1 cellular context compared by ENCODE assay signal in genomic region chr1:236007781-236008180, GRCh38.
TF ChIP-seq lines count a peak whose summit lies in the region.

No MANE protein-coding gene starts in this region.

TF ChIP-seq in GM12878, 131 proteins besides CTCF, POLR2A, EP300 and RAD21 (continued from another document):
- TF ChIP-seq USF2 (IDR thresholded peaks at IDR 0.05; ENCODE audit: borderline replicate concordance, low read depth, low read length) (no peak), E4F1 (IDR thresholded peaks at IDR 0.05; ENCODE audit: borderline replicate concordance, partially characterized antibody) (no peak), RAD51 (IDR thresholded peaks at IDR 0.05) (no peak), CHD2 (IDR thresholded peaks at IDR 0.05; ENCODE audit: borderline replicate concordance, low read depth, low read length) (no peak), MTA2 (IDR thresholded peaks at IDR 0.05; ENCODE audit: low read depth) (peak; percentile 35; the same call in 1 of the 2 replicates), GATAD2B (conservative IDR thresholded peaks at IDR 0.05; ENCODE audit: low read depth) (no peak), IKZF2 (IDR thresholded peaks at IDR 0.05) (peak; percentile 17 to 25; a peak in 1 of 4 replicates), BMI1 (IDR thresholded peaks at IDR 0.05; ENCODE audit: borderline replicate concordance) (no peak), JUNB (IDR thresholded peaks at IDR 0.05) (peak; percentile 53; the same call in 1 of the 2 replicates), TARDBP (IDR thresholded peaks at IDR 0.05; ENCODE audit: borderline replicate concordance) (no peak), KDM1A (IDR thresholded peaks at IDR 0.05; ENCODE audit: borderline replicate concordance) (no peak), BHLHE40 (IDR thresholded peaks at IDR 0.05; ENCODE audit: borderline replicate concordance in 1 of 2, low read depth in 2 of 2, low read length in 1 of 2) (peak in 1 of 2 experiments; percentile 54; a peak in 1 of 4 replicates), HDAC6 (IDR thresholded peaks at IDR 0.05; ENCODE audit: unreplicated experiment) (no peak), CREB1 (IDR thresholded peaks at IDR 0.05; ENCODE audit: low read depth) (0 out of 2 replicates have a peak, but pooled peaks have one; percentile 12), CHD1 (IDR thresholded peaks at IDR 0.05; ENCODE audit: low read depth, low read length) (no peak)
- TF ChIP-seq, protein P1, sequence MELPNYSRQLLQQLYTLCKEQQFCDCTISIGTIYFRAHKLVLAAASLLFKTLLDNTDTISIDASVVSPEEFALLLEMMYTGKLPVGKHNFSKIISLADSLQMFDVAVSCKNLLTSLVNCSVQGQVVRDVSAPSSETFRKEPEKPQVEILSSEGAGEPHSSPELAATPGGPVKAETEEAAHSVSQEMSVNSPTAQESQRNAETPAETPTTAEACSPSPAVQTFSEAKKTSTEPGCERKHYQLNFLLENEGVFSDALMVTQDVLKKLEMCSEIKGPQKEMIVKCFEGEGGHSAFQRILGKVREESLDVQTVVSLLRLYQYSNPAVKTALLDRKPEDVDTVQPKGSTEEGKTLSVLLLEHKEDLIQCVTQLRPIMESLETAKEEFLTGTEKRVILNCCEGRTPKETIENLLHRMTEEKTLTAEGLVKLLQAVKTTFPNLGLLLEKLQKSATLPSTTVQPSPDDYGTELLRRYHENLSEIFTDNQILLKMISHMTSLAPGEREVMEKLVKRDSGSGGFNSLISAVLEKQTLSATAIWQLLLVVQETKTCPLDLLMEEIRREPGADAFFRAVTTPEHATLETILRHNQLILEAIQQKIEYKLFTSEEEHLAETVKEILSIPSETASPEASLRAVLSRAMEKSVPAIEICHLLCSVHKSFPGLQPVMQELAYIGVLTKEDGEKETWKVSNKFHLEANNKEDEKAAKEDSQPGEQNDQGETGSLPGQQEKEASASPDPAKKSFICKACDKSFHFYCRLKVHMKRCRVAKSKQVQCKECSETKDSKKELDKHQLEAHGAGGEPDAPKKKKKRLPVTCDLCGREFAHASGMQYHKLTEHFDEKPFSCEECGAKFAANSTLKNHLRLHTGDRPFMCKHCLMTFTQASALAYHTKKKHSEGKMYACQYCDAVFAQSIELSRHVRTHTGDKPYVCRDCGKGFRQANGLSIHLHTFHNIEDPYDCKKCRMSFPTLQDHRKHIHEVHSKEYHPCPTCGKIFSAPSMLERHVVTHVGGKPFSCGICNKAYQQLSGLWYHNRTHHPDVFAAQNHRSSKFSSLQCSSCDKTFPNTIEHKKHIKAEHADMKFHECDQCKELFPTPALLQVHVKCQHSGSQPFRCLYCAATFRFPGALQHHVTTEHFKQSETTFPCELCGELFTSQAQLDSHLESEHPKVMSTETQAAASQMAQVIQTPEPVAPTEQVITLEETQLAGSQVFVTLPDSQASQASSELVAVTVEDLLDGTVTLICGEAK (IDR thresholded peaks at IDR 0.05; ENCODE audit: borderline replicate concordance), result no peak
TF ChIP-seq in GM12878: peak in this region for 8.
